In genomic region chr3:10504161-10505049, GRCh38 we compare ENCODE assay signal across 17 cellular contexts. TPM values are rescaled to one million over a fixed set of nuclear protein-coding genes. Genes with fewer than 3 reads are reported as not detected.
DNase-seq lines count a peak whose midpoint lies in the region; FAIRE-seq and TF ChIP-seq lines count a peak whose summit lies in the region.
"Had no signal": no experiment of that assay in that cellular context is flagged by ENCODE, and none has a peak within 500 bp of the region (broad histone marks: within the 10 kb centered on the region; RNA-seq: fewer than 3 reads in every experiment).

No MANE protein-coding gene starts in this region.

- H3K4me2 ChIP-seq in neural progenitor cell = peak overlapping the region; percentile 79
- H3K4me2 ChIP-seq in PC-9 = no peak overlapping the region

- POLR2A ChIA-PET in PC-9 (lab: Charles Lee; ENCODE audit: unreplicated experiment) = no interaction called here

- H4K20me1 ChIP-seq in neural progenitor cell (ENCODE audit: low read depth) = no peaks in the 10 kb centered on the region
- H4K20me1 ChIP-seq in PC-9 (ENCODE audit: insufficient read depth) = no peaks in the 10 kb centered on the region; the same call in 1 of the 2 replicates

- TF ChIP-seq CTCF in D721Med (IDR thresholded peaks at IDR 0.05; ENCODE audit: insufficient read depth, missing control alignments) (peak; percentile 21), endodermal cell (conservative IDR thresholded peaks at IDR 0.05) (peak; percentile 12), neural progenitor cell (IDR thresholded peaks at IDR 0.05) (no peak), PC-9 (conservative IDR thresholded peaks at IDR 0.05) (no peak), type B pancreatic cell (conservative IDR thresholded peaks at IDR 0.05) (no peak)

- no peaks in the 10 kb centered on the region for H3K4me1 Mint-ChIP-seq in endodermal cell
- peaks cover 12% of the 10 kb centered on the region for H3K4me1 Mint-ChIP-seq in neural progenitor cell
- H3K4me1 Mint-ChIP-seq in type B pancreatic cell (ENCODE audit: unreplicated experiment) = no peaks in the 10 kb centered on the region
- H3K4me1 Mint-ChIP-seq: activated naive CD8-positive, alpha-beta T cell treated with anti-CD3 and anti-CD28 coated beads, Interleukin-2, amount 10 ng/mL, durations not matched to agents 7 days and 5 days had no signal

- no peak for FAIRE-seq in D721Med (lab: Jason Lieb, UNC)
- FAIRE-seq: frontal cortex had no signal

- H3K27ac Mint-ChIP-seq in endodermal cell = no peak overlapping the region
- H3K27ac Mint-ChIP-seq in neural progenitor cell = no peak overlapping the region
- no peak overlapping the region for H3K27ac Mint-ChIP-seq in type B pancreatic cell
- H3K27ac Mint-ChIP-seq: activated naive CD8-positive, alpha-beta T cell treated with anti-CD3 and anti-CD28 coated beads, Interleukin-2, amount 10 ng/mL, durations not matched to agents 7 days and 5 days; CD14-positive monocyte; T-helper 1 cell treated with Interleukin-12 subunit alpha and Interleukin-12 subunit beta and Interleukin-4 antibody, amounts not matched to agents 30 μg/mL and 1 μg/mL, for 36 hours had no signal

- H3K4me3 ChIP-seq in endodermal cell (ENCODE audit: low read length) (no peak overlapping the region), neural progenitor cell (no peak overlapping the region), PC-9 (no peak overlapping the region)
- H3K4me3 ChIP-seq: ovary had no signal

- H3K9me2 ChIP-seq in PC-9 (ENCODE audit: insufficient read depth) = no peaks in the 10 kb centered on the region

- H3K9me3 ChIP-seq in endodermal cell (ENCODE audit: control insufficient read depth, low read length) (no peaks in the 10 kb centered on the region), neural progenitor cell (ENCODE audit: low read depth) (no peaks in the 10 kb centered on the region), PC-9 (ENCODE audit: insufficient read depth, low read depth) (no peaks in the 10 kb centered on the region)
- H3K9me3 ChIP-seq: ovary, spleen, stomach had no signal

- intact Hi-C loops in PC-9 (cut with micrococcal nuclease; ENCODE audit: unreplicated experiment) = no loop called here

- DNase-seq in D721Med (ENCODE audit: insufficient read length, low spot score) (no peak), HuH-7.5 (ENCODE audit: low spot score) (peak; percentile 69), endodermal cell (no peak), neural progenitor cell (ENCODE audit: low spot score) (no peak), PC-9 (no peak), type B pancreatic cell (ENCODE audit: extremely low spot score, unreplicated experiment) (no peak)
- DNase-seq in activated CD4-positive, alpha-beta T cell treated with anti-CD3 and anti-CD28 coated beads, Interleukin-2, amount 50 U/mL, for 48 hours = no peak
- DNase-seq: activated CD4-positive, CD25-positive, alpha-beta regulatory T cell treated with anti-CD3 and anti-CD28 coated beads, Interleukin-2, amount 50 U/mL, for 72 hours; activated naive CD8-positive, alpha-beta T cell treated with anti-CD3 and anti-CD28 coated beads, Interleukin-2, amount 10 ng/mL, durations not matched to agents 7 days and 5 days; NCI-H146; ovary; RPMI8226; spleen; stomach had no signal

- no peaks in the 10 kb centered on the region for H3K36me3 Mint-ChIP-seq in endodermal cell (ENCODE audit: low read depth)
- H3K36me3 Mint-ChIP-seq in neural progenitor cell = no peaks in the 10 kb centered on the region
- H3K36me3 Mint-ChIP-seq in type B pancreatic cell = no peaks in the 10 kb centered on the region
- H3K36me3 Mint-ChIP-seq: activated naive CD8-positive, alpha-beta T cell treated with anti-CD3 and anti-CD28 coated beads, Interleukin-2, amount 10 ng/mL, durations not matched to agents 7 days and 5 days; CD14-positive monocyte had no signal

- BruUV-seq in PC-9 (replicated peaks; lab: Mats Ljungman, UMichigan) = no TSS peak

- no peak overlapping the region for H3K27ac ChIP-seq in endodermal cell (ENCODE audit: low read depth, low read length)
- H3K27ac ChIP-seq in neural progenitor cell = no peak overlapping the region
- no peak overlapping the region for H3K27ac ChIP-seq in PC-9
- H3K27ac ChIP-seq: ovary, spleen, stomach had no signal

- 84 to 93% methylated on average over 12 to 24 of the region's 25 CpGs for WGBS in endodermal cell (ENCODE audit: insufficient coverage in 1 of 2, insufficient read length in 1 of 2), 2 experiments

- H3K4me3 Mint-ChIP-seq in endodermal cell (peak overlapping the region; percentile 36), neural progenitor cell (peak overlapping the region; percentile 79), type B pancreatic cell (no peak overlapping the region)
- H3K4me3 Mint-ChIP-seq: activated naive CD8-positive, alpha-beta T cell treated with anti-CD3 and anti-CD28 coated beads, Interleukin-2, amount 10 ng/mL, durations not matched to agents 7 days and 5 days; T-helper 1 cell treated with Interleukin-12 subunit alpha and Interleukin-12 subunit beta and Interleukin-4 antibody, amounts not matched to agents 30 μg/mL and 1 μg/mL, for 36 hours had no signal

- CTCF ChIA-PET in PC-9 (lab: Charles Lee) = no interaction called here

- H2AFZ ChIP-seq in neural progenitor cell (replicated peaks) = no peak overlapping the region
- H2AFZ ChIP-seq in PC-9 = no peak overlapping the region

- H3K36me3 ChIP-seq in endodermal cell (ENCODE audit: control insufficient read depth, insufficient read depth, low read length) = no peaks in the 10 kb centered on the region
- H3K36me3 ChIP-seq in neural progenitor cell = no peaks in the 10 kb centered on the region
- no peaks in the 10 kb centered on the region for H3K36me3 ChIP-seq in PC-9 (ENCODE audit: low read depth)
- H3K36me3 ChIP-seq: ovary, spleen, stomach had no signal

- H3K9ac ChIP-seq in endodermal cell (ENCODE audit: extremely low read depth, low read length, poor library complexity, severe bottlenecking) (no peak overlapping the region), neural progenitor cell (no peak overlapping the region)

- H3F3A ChIP-seq in neural progenitor cell (ENCODE audit: low read depth) = no peaks in the 10 kb centered on the region
- H3F3A ChIP-seq in PC-9 (ENCODE audit: insufficient read depth, low read depth) = no peaks in the 10 kb centered on the region

- peaks cover 11% of the 10 kb centered on the region for H3K27me3 Mint-ChIP-seq in endodermal cell (ENCODE audit: insufficient read depth)
- H3K27me3 Mint-ChIP-seq in neural progenitor cell (ENCODE audit: insufficient read depth, low read depth) = peaks cover 7% of the 10 kb centered on the region
- peaks cover 56% of the 10 kb centered on the region for H3K27me3 Mint-ChIP-seq in type B pancreatic cell

- H3K4me1 ChIP-seq in endodermal cell (ENCODE audit: control insufficient read depth, insufficient read depth, low read length) (no peaks in the 10 kb centered on the region), neural progenitor cell (peaks cover 9% of the 10 kb centered on the region), PC-9 (replicated peaks; ENCODE audit: insufficient read depth) (no peaks in the 10 kb centered on the region)

- peaks cover 16% of the 10 kb centered on the region for H3K27me3 ChIP-seq in endodermal cell (ENCODE audit: control insufficient read depth, insufficient read depth, low read length, poor library complexity, severe bottlenecking)
- H3K27me3 ChIP-seq in neural progenitor cell = peaks cover 22% of the 10 kb centered on the region
- H3K27me3 ChIP-seq in PC-9 (ENCODE audit: insufficient read depth, low read depth) = peaks cover 93% of the 10 kb centered on the region
- H3K27me3 ChIP-seq: ovary had no signal

- no peaks in the 10 kb centered on the region for H3K9me3 Mint-ChIP-seq in endodermal cell
- no peaks in the 10 kb centered on the region for H3K9me3 Mint-ChIP-seq in neural progenitor cell
- no peaks in the 10 kb centered on the region for H3K9me3 Mint-ChIP-seq in type B pancreatic cell
- H3K9me3 Mint-ChIP-seq: activated naive CD8-positive, alpha-beta T cell treated with anti-CD3 and anti-CD28 coated beads, Interleukin-2, amount 10 ng/mL, durations not matched to agents 7 days and 5 days; T-helper 1 cell treated with Interleukin-12 subunit alpha and Interleukin-12 subunit beta and Interleukin-4 antibody, amounts not matched to agents 30 μg/mL and 1 μg/mL, for 36 hours had no signal

- H3K79me2 ChIP-seq in neural progenitor cell (ENCODE audit: low read depth) (no peaks in the 10 kb centered on the region), PC-9 (ENCODE audit: low read depth) (no peaks in the 10 kb centered on the region)

RNA-seq across cellular contexts. Expression of gene ATP2B2, which starts 1.0 kb away (rescaled TPM):
- total RNA-seq in endodermal cell (under 1 TPM in 1 of 2 donors, not detected in 1; 0.09 TPM), neural progenitor cell (ENCODE audit: low replicate concordance) (0.03 TPM in 1 of 2 replicates, not detected in the other), PC-9 (2021) (not detected in 2 replicates), type B pancreatic cell (ENCODE audit: low replicate concordance) (0.31 and 0.76 TPM in 2 replicates)
- polyA plus RNA-seq in endodermal cell (2013, experiment 1 of 2) = 0.64 TPM
- 0.54 TPM for polyA plus RNA-seq in endodermal cell (2013, experiment 2 of 2)
- total RNA-seq: activated naive CD8-positive, alpha-beta T cell treated with anti-CD3 and anti-CD28 coated beads, Interleukin-2, amount 10 ng/mL, durations not matched to agents 7 days and 5 days had no signal
- polyA plus RNA-seq: CD14-positive monocyte had no signal

Comparison
In these comparisons a context has a peak if more than half of its experiments do, and no peak if none do; other contexts are left out.
1. CTCF ChIP-seq: peak in D721Med (single experiment) and endodermal cell (single experiment); none in neural progenitor cell (single experiment), PC-9 (single experiment) and type B pancreatic cell (single experiment).